In the genomic region with DNA sequence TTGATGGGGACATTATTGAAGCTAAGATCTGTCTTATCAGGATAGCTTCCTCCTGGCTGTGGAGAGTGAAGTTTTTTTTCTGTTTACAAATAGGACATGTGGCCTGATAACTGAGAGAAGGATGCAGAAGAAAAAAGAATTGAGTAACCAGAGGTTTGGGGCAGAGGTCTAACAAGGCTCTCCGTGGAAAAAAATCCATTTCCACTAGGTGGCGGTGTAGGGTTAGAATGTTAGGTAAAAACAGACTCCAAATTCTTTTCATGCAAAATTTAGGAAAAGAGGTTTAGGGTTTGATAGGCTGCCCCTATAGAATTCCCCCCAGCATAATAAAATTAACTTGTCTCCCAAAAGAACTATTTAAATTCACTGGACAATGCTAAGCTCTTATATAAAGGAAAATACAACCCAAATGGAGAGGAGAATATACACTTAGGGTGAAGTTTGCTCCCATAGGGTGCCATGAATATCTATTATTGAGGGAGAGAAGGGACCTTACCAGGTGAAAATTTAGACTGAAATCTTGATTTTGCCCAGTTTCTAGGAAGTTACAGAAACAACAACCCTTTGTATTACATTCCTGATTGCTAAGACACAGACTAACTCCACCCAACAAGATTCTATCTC, we compare ENCODE assay signal across 1 cellular context.
TF ChIP-seq lines count a peak whose summit lies in the region.

No MANE protein-coding gene starts in this region.

TF ChIP-seq in HCT116, 20 proteins besides CTCF, POLR2A, EP300 and RAD21 (continued from another document):
- no peak for TF ChIP-seq EZH2phosphoT487 (IDR thresholded peaks at IDR 0.05; ENCODE audit: borderline replicate concordance)
- TF ChIP-seq, protein P1, sequence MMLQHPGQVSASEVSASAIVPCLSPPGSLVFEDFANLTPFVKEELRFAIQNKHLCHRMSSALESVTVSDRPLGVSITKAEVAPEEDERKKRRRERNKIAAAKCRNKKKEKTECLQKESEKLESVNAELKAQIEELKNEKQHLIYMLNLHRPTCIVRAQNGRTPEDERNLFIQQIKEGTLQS (IDR thresholded peaks at IDR 0.05) = no peak
- no peak for TF ChIP-seq ZFX (IDR thresholded peaks at IDR 0.05)
